ENCODE assay signal across 7 cellular contexts in genomic region chr17:12313786-12314185, GRCh38.
"Had no signal": no experiment of that assay in that cellular context is flagged by ENCODE, and none has a peak within 500 bp of the region (broad histone marks: within the 10 kb centered on the region; RNA-seq: fewer than 3 reads in every experiment).

No MANE protein-coding gene starts in this region.

- ATAC-seq: K562 had no signal

- H3K27ac ChIP-seq: HL-60, KMS-11 had no signal

- H3K27ac Mint-ChIP-seq: IgD-negative memory B cell had no signal

- H3K4me2 ChIP-seq: KMS-11 had no signal

- H3K4me1 Mint-ChIP-seq: IgD-negative memory B cell had no signal

- H3K9ac ChIP-seq: KMS-11 had no signal

- DNase-seq: KBM-7, KG1 had no signal

- FAIRE-seq: HTR-8/SVneo, K562 had no signal

- H3K4me3 ChIP-seq: K562 had no signal
